ENCODE assay signal across 17 cellular contexts in the genomic region with DNA sequence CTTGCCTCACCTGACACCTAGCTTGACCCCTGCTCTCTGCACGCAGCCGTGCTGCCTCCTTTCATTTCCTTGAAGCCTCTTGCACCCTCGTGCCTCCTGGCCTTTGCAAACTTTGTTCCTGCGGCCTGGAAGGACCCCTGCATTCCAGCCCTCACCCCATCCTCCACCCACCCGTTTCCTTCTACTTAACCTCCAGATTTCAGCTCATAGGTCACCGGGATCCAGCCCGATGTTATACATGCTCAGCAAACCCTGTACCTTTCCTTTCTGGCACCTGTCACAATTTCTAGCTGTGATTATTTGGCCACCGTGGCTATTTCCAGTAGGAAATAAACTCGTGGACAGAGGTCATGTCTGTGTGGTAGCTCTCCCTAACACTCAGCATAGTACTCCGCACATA. TPM values are rescaled to one million over a fixed set of nuclear protein-coding genes. Genes with fewer than 3 reads are reported as not detected.
"Had no signal": no experiment of that assay in that cellular context is flagged by ENCODE, and none has a peak within 500 bp of the region (broad histone marks: within the 10 kb centered on the region; RNA-seq: fewer than 3 reads in every experiment).

No MANE protein-coding gene starts in this region.

- ATAC-seq: activated CD4-positive, CD25-positive, alpha-beta regulatory T cell treated with anti-CD3 and anti-CD28 coated beads, Interleukin-2, amount 50 U/mL, for 24 hours; activated T-cell treated with anti-CD3 and anti-CD28 coated beads, Interleukin-2, amount 50 U/mL, for 72 hours; naive thymus-derived CD8-positive, alpha-beta T cell; sciatic nerve; stimulated activated naive B cell treated with anti-CD40 and anti-IgM and Interleukin-4, amounts not matched to agents 10 μg/mL and 1 μg/mL and 100 μg/mL, for 72 hours; T-helper 17 cell had no signal

- H3K9me3 Mint-ChIP-seq: activated naive CD4-positive, alpha-beta T cell treated with anti-CD3 and anti-CD28 coated beads for 36 hours; activated T-cell treated with anti-CD3 and anti-CD28 coated beads, Interleukin-2, amount 50 U/mL, for 72 hours; naive thymus-derived CD8-positive, alpha-beta T cell; stimulated activated naive B cell treated with anti-CD40 and anti-IgM and Interleukin-4, amounts not matched to agents 10 μg/mL and 1 μg/mL and 100 μg/mL, for 72 hours had no signal

- H3K4me3 ChIP-seq: adrenal gland, coronary artery, upper lobe of left lung had no signal

- H3K36me3 ChIP-seq: adrenal gland, upper lobe of left lung had no signal

- H3K9me3 ChIP-seq: adrenal gland, upper lobe of left lung had no signal

- H3K27ac ChIP-seq: adrenal gland, coronary artery, upper lobe of left lung had no signal

- H3K4me3 Mint-ChIP-seq: activated naive CD4-positive, alpha-beta T cell treated with anti-CD3 and anti-CD28 coated beads for 36 hours; activated T-cell treated with anti-CD3 and anti-CD28 coated beads, Interleukin-2, amount 50 U/mL, for 72 hours; stimulated activated naive B cell treated with anti-CD40 and anti-IgM and Interleukin-4, amounts not matched to agents 10 μg/mL and 1 μg/mL and 100 μg/mL, for 72 hours had no signal

- DNase-seq: activated CD4-positive, alpha-beta T cell treated with anti-CD3 and anti-CD28 coated beads, Interleukin-2, amount 50 U/mL, for 4 hours; activated naive CD4-positive, alpha-beta T cell treated with anti-CD3 and anti-CD28 coated beads for 36 hours; activated T-cell treated with anti-CD3 and anti-CD28 coated beads, Interleukin-2, amount 50 U/mL, for 72 hours; adrenal gland; effector CD8-positive, alpha-beta T cell; left colon; mammary epithelial cell; naive thymus-derived CD8-positive, alpha-beta T cell; stimulated activated CD4-positive, alpha-beta T cell treated with anti-CD3 and anti-CD28 coated beads, Interleukin-2, amount 100 ng/mL, for 24 hours; stimulated activated naive B cell treated with anti-CD40 and anti-IgM and Interleukin-4, amounts not matched to agents 10 μg/mL and 1 μg/mL and 100 μg/mL, for 72 hours; T-helper 17 cell; upper lobe of left lung had no signal

- H3K27ac Mint-ChIP-seq: activated naive CD4-positive, alpha-beta T cell treated with anti-CD3 and anti-CD28 coated beads for 36 hours; activated T-cell treated with anti-CD3 and anti-CD28 coated beads, Interleukin-2, amount 50 U/mL, for 72 hours; stimulated activated naive B cell treated with anti-CD40 and anti-IgM and Interleukin-4, amounts not matched to agents 10 μg/mL and 1 μg/mL and 100 μg/mL, for 72 hours; T-helper 17 cell had no signal

RNA-seq across cellular contexts. Expression of gene EDARADD, which starts 4.5 kb away (rescaled TPM):
- total RNA-seq: glomerular endothelial cell, pulmonary artery endothelial cell had no signal
